Comparison of ENCODE assay signal across 7 cellular contexts in the genomic region with DNA sequence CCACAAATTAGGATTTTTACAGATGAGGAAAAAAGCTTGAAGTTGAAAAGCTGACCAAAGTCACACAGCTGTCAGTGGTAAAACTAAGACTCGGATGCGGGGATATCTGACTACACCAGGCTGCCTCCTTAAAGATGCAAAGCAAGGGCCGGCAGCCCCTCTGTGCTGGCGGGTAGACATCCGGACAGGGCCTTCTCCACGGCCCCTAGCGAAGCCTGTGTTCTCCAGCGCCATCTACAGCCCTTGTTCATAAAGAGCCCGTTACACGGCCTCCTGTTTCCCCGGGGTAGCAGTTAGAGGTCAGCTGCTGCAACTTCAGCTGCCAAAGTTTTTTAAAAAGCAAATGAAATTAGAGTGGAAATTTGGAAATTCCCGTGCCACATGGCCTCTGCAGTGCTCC.
DNase-seq lines count a peak whose midpoint lies in the region; ATAC-seq and TF ChIP-seq lines count a peak whose summit lies in the region.

No MANE protein-coding gene starts in this region.

- ATAC-seq in GM19467 (IDR thresholded peaks at IDR 0.05; ENCODE audit: unreplicated experiment), result peak; percentile 95
- ATAC-seq in HG03378 (IDR thresholded peaks at IDR 0.05; ENCODE audit: unreplicated experiment), result peak; percentile 80
- ATAC-seq in gastroesophageal sphincter, result no peak

- no peak overlapping the region for H4K91ac ChIP-seq in trophoblast cell (ENCODE audit: low read depth, low read length)

- H4K8ac ChIP-seq in trophoblast cell (ENCODE audit: low read depth, low read length), result peak overlapping the region; percentile 10

- no peaks in the 10 kb centered on the region for H3K4me1 ChIP-seq in gastroesophageal sphincter
- H3K4me1 ChIP-seq in trophoblast cell (ENCODE audit: control insufficient read depth in 1 of 2, insufficient read depth in 2 of 2, low read length in 2 of 2), result no peaks in the 10 kb centered on the region

- DNase-seq in GM10266 (ENCODE audit: extremely low spot score), result peak; percentile 60
- peak; percentile 88 for DNase-seq in SK-N-DZ (ENCODE audit: low spot score)
- peak; percentile 44 to 69 for DNase-seq in trophoblast cell
- DNase-seq in NCI-H2029 treated with DMSO at 0.1 percent for 48 hours (lab: John Stamatoyannopoulos, UW), result no peak

- H3K36me3 ChIP-seq in gastroesophageal sphincter (no peaks in the 10 kb centered on the region), trophoblast cell (ENCODE audit: control insufficient read depth in 1 of 2, insufficient read depth in 2 of 2, low read length in 2 of 2) (no peaks in the 10 kb centered on the region)

- H3K9ac ChIP-seq in trophoblast cell (ENCODE audit: low read length), result no peak overlapping the region

- 16 to 23% methylated on average over 9 to 11 of the region's 12 CpGs for WGBS in gastroesophageal sphincter (ENCODE audit: low coverage in 1 of 2), 2 donors
- WGBS in trophoblast cell (ENCODE audit: extremely low coverage, insufficient coverage, insufficient read length), result no CpG with 5 or more reads among the region's 12 CpGs

- H3K79me1 ChIP-seq in trophoblast cell (ENCODE audit: low read length), result no peaks in the 10 kb centered on the region

- no peak overlapping the region for H2BK5ac ChIP-seq in trophoblast cell (ENCODE audit: low read depth, low read length, poor library complexity)

- H2BK12ac ChIP-seq in trophoblast cell (ENCODE audit: low read length), result no peak overlapping the region

- no peak overlapping the region for H3K4me3 ChIP-seq in gastroesophageal sphincter
- H3K4me3 ChIP-seq in trophoblast cell (ENCODE audit: low read depth, low read length), result no peak overlapping the region

- no peak overlapping the region for H2AK5ac ChIP-seq in trophoblast cell (ENCODE audit: low read length)

- H3K27me3 ChIP-seq in gastroesophageal sphincter, result no peaks in the 10 kb centered on the region
- H3K27me3 ChIP-seq in trophoblast cell (ENCODE audit: insufficient read depth, low read length), result no peaks in the 10 kb centered on the region

- H2BK120ac ChIP-seq in trophoblast cell (ENCODE audit: insufficient read depth, low read length, poor library complexity), result no peak overlapping the region

- H3K18ac ChIP-seq in trophoblast cell (ENCODE audit: low read length), result no peak overlapping the region

- TF ChIP-seq CTCF in GM10266 (IDR thresholded peaks at IDR 0.05; ENCODE audit: control insufficient read depth, insufficient read depth, low read depth, missing control alignments) (peak; percentile 70), gastroesophageal sphincter (IDR thresholded peaks at IDR 0.05) (peak in 3 of 4 experiments; percentile 6 to 70 (median 22))

- TF ChIP-seq POLR2A in gastroesophageal sphincter (IDR thresholded peaks at IDR 0.05), result no peak

- H3K14ac ChIP-seq in trophoblast cell (ENCODE audit: low read length), result no peak overlapping the region

- H3K27ac ChIP-seq in gastroesophageal sphincter (no peak overlapping the region), trophoblast cell (ENCODE audit: low read depth, low read length) (no peak overlapping the region)

- no peaks in the 10 kb centered on the region for H3K79me2 ChIP-seq in trophoblast cell (ENCODE audit: control insufficient read depth, insufficient read depth, low read length, poor library complexity)

- H3K9me3 ChIP-seq in gastroesophageal sphincter, result no peaks in the 10 kb centered on the region
- no peaks in the 10 kb centered on the region for H3K9me3 ChIP-seq in trophoblast cell (ENCODE audit: insufficient read depth, low read depth, low read length)

- no peak overlapping the region for H4K12ac ChIP-seq in trophoblast cell (ENCODE audit: low read depth, low read length)

- no peak overlapping the region for H2AFZ ChIP-seq in trophoblast cell (ENCODE audit: insufficient read depth, low read length, poor library complexity)

- H3K4me2 ChIP-seq in trophoblast cell (ENCODE audit: low read length), result no peak overlapping the region

- no peak overlapping the region for H3K4ac ChIP-seq in trophoblast cell (ENCODE audit: low read depth, low read length)

- no peak overlapping the region for H3K23ac ChIP-seq in trophoblast cell (ENCODE audit: low read length)

- TF ChIP-seq EP300 in gastroesophageal sphincter (IDR thresholded peaks at IDR 0.05), result no peak
